27 cellular contexts compared by ENCODE assay signal in the genomic region with DNA sequence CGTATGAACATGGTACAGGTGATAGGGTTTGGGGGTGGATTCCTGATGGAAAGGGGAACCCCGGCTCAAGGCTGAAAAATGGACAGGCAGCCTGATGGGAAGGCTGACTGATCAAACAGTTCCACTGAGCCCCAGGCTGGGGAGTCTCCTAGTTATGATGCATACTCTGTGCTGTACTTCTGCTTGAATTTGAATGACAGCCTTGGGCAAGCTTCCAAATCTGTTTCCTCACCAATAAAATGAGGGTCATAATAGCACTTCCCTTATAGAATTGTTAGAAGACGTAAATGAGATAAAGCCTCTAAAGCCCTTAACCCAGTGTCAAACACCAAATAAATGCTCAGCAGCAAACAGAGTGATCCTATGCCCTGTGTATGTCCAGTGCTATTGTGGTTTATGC.
"Had no signal": no experiment of that assay in that cellular context is flagged by ENCODE, and none has a peak within 500 bp of the region (broad histone marks: within the 10 kb centered on the region; RNA-seq: fewer than 3 reads in every experiment).

No MANE protein-coding gene starts in this region.

- FAIRE-seq: HepG2 had no signal

- H3K27ac ChIP-seq: PC-9, Peyer's patch, SJCRH30 had no signal

- H3K4me3 ChIP-seq: MG63, PC-9, Peyer's patch, SJCRH30 had no signal

- H3K36me3 ChIP-seq: MG63, Peyer's patch, SJCRH30 had no signal

- H3K4me1 ChIP-seq: Peyer's patch, SJCRH30 had no signal

- H3K4me2 ChIP-seq: PC-9 had no signal

- H3K27me3 ChIP-seq: MG63, Peyer's patch, SJCRH30 had no signal

- H2AFZ ChIP-seq: PC-9 had no signal

- DNase-seq: IMR-90; Karpas-422; KG1; MG63; NCI-H1092; NCI-H1105 treated with DMSO at 0.1 percent for 48 hours; NCI-H1417 treated with DMSO at 0.1 percent for 48 hours; NCI-H146; NCI-H1694 treated with DMSO at 0.1 percent for 48 hours; NCI-H1930; NCI-H2081; NCI-H2107; NCI-H2171 treated with DMSO at 0.1 percent for 48 hours; NCI-H345; NCI-H446 treated with DMSO at 0.1 percent for 48 hours; NCI-H510A treated with DMSO at 0.1 percent for 48 hours; NCI-H526; NCI-H774; NK-92 treated with Interleukin-12 subunit alpha and Interleukin-12 subunit beta, amount 100 ng/mL, for 24 hours; PC-9; Peyer's patch; SHP77 treated with DMSO at 0.1 percent for 48 hours; SJCRH30; T-helper 1 cell had no signal

- H3K9me3 ChIP-seq: MG63, Peyer's patch, SJCRH30 had no signal

- ATAC-seq: HepG2, Right ventricle myocardium inferior, SK-N-SH treated with all-trans-retinoic acid at 6 μM for 48 hours had no signal
